16 cellular contexts compared by ENCODE assay signal in the genomic region with DNA sequence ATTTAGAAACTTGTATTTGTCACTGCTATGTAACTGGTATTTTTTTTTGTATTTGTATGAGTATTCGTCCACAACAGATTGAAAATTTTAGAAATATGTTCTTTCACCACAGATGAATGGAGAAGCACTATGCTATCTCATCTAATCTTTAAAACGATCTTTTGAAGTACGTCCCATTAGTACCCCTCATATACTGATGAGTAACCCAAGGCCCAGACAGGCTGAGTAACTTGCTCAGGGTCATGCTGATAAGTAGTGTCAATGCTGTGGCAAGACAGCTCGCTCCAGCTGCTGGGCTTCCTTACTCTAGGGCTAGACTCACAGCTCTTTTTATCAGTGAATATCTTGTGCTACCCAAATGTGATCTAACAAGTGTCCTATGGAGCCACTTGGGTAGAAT.
"Had no signal": no experiment of that assay in that cellular context is flagged by ENCODE, and none has a peak within 500 bp of the region (broad histone marks: within the 10 kb centered on the region; RNA-seq: fewer than 3 reads in every experiment).

No MANE protein-coding gene starts in this region.

- H3K36me3 ChIP-seq: heart left ventricle, left ventricle myocardium inferior, neutrophil, ovary, prostate gland had no signal

- H3K9me3 ChIP-seq: heart left ventricle, left ventricle myocardium inferior, neutrophil, ovary, prostate gland had no signal

- H3K4me3 ChIP-seq: heart left ventricle, left ventricle myocardium inferior, ovary, prostate gland had no signal

- H3K27me3 ChIP-seq: heart left ventricle, neutrophil, ovary had no signal

- H3K27ac ChIP-seq: epithelial cell of prostate, heart left ventricle, left ventricle myocardium inferior, neutrophil, ovary, prostate gland had no signal

- DNase-seq: activated CD8-positive, alpha-beta memory T cell treated with anti-CD3 and anti-CD28 coated beads, Interleukin-2, amount 50 U/mL, for 4 hours; activated naive CD4-positive, alpha-beta T cell; activated T-cell treated with anti-CD3 and anti-CD28 coated beads, Interleukin-2, amount 50 U/mL, for 24 hours; amniotic stem cell; cerebellar nuclear complex; cortex of kidney; heart left ventricle; left ventricle myocardium inferior; naive thymus-derived CD8-positive, alpha-beta T cell; ovary; stimulated activated CD4-positive, alpha-beta T cell treated with anti-CD3 and anti-CD28 coated beads, Interleukin-4, amount 100 ng/mL, for 24 hours; stimulated activated naive CD4-positive, alpha-beta T cell treated with Interleukin-2 at 50 U/mL for 16 hours; T-cell had no signal

- H3K4me1 ChIP-seq: heart left ventricle, left ventricle myocardium inferior, prostate gland had no signal
